In the genomic region with DNA sequence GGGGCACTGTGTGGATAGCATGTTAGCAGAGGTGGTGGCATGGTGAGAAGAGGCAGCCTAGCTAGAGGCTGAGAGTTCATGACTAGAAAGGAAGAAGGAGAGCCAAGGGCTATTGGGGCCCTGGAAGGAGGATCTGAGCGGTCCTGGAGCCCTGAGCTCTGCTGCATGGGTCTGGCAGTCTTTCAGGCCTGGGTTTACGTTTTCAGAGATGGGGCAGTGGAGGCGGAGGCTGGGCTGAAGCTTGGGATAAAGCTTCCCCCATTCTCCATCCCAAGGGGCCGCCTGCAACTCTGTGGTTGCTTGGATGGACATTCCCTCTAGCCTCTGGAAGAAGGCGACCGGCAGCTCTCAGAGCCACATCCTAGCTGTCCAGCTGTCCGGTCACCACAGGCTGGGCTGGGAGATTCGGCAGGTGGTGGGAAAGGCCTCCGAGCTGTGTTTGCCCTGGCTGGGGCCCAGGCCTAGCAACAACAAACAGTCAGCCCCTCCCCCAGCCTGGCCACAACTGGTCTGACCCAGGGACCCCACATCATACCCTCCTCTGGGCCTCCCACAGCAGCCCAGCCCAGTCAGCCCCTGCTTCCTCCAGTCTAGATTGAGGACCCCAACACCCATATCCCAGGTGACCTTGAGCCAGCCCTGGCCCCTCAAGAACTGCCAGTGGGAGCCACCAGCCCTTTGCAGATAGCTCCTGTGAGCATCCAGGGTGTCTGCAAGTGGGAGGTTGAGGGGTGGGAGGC, we compare ENCODE assay signal across 1 cellular context.
TF ChIP-seq lines count a peak whose summit lies in the region.

No MANE protein-coding gene starts in this region.

TF ChIP-seq in HepG2, 621 proteins besides CTCF, POLR2A, EP300 and RAD21 (continues in another document):
- TF ChIP-seq, protein P1, sequence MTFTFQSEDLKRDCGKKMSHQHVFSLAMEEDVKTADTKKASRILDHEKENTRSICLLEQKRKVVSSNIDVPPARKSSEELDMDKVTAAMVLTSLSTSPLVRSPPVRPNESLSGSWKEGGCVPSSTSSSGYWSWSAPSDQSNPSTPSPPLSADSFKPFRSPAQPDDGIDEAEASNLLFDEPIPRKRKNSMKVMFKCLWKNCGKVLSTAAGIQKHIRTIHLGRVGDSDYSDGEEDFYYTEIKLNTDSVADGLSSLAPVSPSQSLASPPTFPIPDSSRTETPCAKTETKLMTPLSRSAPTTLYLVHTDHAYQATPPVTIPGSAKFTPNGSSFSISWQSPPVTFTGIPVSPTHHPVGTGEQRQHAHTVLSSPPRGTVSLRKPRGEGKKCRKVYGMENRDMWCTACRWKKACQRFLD (CRISPR knock-in tag; IDR thresholded peaks at IDR 0.05; ENCODE audit: borderline replicate concordance): no peak; the same call in 1 of the 2 replicates
- TF ChIP-seq TAF1 (CRISPR knock-in tag; IDR thresholded peaks at IDR 0.05) (peak; percentile 79), SNRNP70 (IDR thresholded peaks at IDR 0.05; ENCODE audit: low read depth, low read length) (no peak), NFE2 (CRISPR knock-in tag; IDR thresholded peaks at IDR 0.05) (no peak), ATF7-NPFF (CRISPR knock-in tag; IDR thresholded peaks at IDR 0.05; ENCODE audit: low read depth) (peak; percentile 60; the same call in 1 of the 2 replicates), ZFP36 (IDR thresholded peaks at IDR 0.05; ENCODE audit: borderline replicate concordance, low read depth, low read length, partially characterized antibody) (no peak), ZNF678 (CRISPR knock-in tag; IDR thresholded peaks at IDR 0.05) (peak; percentile 32; the same call in 1 of the 2 replicates), NFATC3 (CRISPR knock-in tag; IDR thresholded peaks at IDR 0.05) (no peak), EZH2 (conservative IDR thresholded peaks at IDR 0.05; ENCODE audit: low read depth, low read length) (no peak), ZNF446 (CRISPR knock-in tag; IDR thresholded peaks at IDR 0.05) (no peak), GATAD1 (CRISPR knock-in tag; IDR thresholded peaks at IDR 0.05) (0 out of 2 replicates have a peak, but pooled peaks have one; percentile 23), NFKBIZ (CRISPR knock-in tag; IDR thresholded peaks at IDR 0.05) (0 out of 2 replicates have a peak, but pooled peaks have one; percentile 25), HOXA5 (CRISPR knock-in tag; IDR thresholded peaks at IDR 0.05) (no peak), ZNF720 (CRISPR knock-in tag; IDR thresholded peaks at IDR 0.05) (no peak), MIER2 (CRISPR knock-in tag; IDR thresholded peaks at IDR 0.05) (0 out of 2 replicates have a peak, but pooled peaks have one; percentile 41), ZSCAN25 (CRISPR knock-in tag; IDR thresholded peaks at IDR 0.05) (no peak), CHCHD3 (CRISPR knock-in tag; IDR thresholded peaks at IDR 0.05) (no peak), ZNF382 (CRISPR knock-in tag; IDR thresholded peaks at IDR 0.05; ENCODE audit: borderline replicate concordance) (no peak), MYNN (CRISPR knock-in tag; IDR thresholded peaks at IDR 0.05; ENCODE audit: low read depth) (no peak), ATRX (CRISPR knock-in tag; IDR thresholded peaks at IDR 0.05; ENCODE audit: borderline replicate concordance) (no peak), ZNF30 (CRISPR knock-in tag; IDR thresholded peaks at IDR 0.05) (no peak), MAFG (CRISPR knock-in tag; IDR thresholded peaks at IDR 0.05) (no peak), ELF1 (CRISPR knock-in tag; IDR thresholded peaks at IDR 0.05) (0 out of 2 replicates have a peak, but pooled peaks have one; percentile 10), ZNF326 (CRISPR knock-in tag; IDR thresholded peaks at IDR 0.05; ENCODE audit: borderline replicate concordance) (no peak), MED1 (CRISPR knock-in tag; IDR thresholded peaks at IDR 0.05) (peak; percentile 91), ZNF746 (CRISPR knock-in tag; IDR thresholded peaks at IDR 0.05) (peak; percentile 85; the same call in 1 of the 2 replicates), GZF1 (CRISPR knock-in tag; IDR thresholded peaks at IDR 0.05) (no peak), ZNF264 (CRISPR knock-in tag; IDR thresholded peaks at IDR 0.05) (no peak), BCL6 (CRISPR knock-in tag; IDR thresholded peaks at IDR 0.05) (peak; percentile 62), FOXP1 (IDR thresholded peaks at IDR 0.05) (no peak), FOXP1 (CRISPR knock-in tag; IDR thresholded peaks at IDR 0.05) (peak; percentile 90), MEF2D (CRISPR knock-in tag; IDR thresholded peaks at IDR 0.05) (peak; percentile 32; the same call in 1 of the 2 replicates), ZNF530 (CRISPR knock-in tag; IDR thresholded peaks at IDR 0.05; ENCODE audit: low read depth) (no peak), ZNF350 (CRISPR knock-in tag; IDR thresholded peaks at IDR 0.05; ENCODE audit: borderline replicate concordance, low read depth) (0 out of 2 replicates have a peak, but pooled peaks have one; percentile 8), GABPA (IDR thresholded peaks at IDR 0.05; ENCODE audit: low read depth, low read length) (no peak), GABPA (CRISPR knock-in tag; IDR thresholded peaks at IDR 0.05; ENCODE audit: low read depth) (no peak), IRX3 (CRISPR knock-in tag; IDR thresholded peaks at IDR 0.05; ENCODE audit: borderline replicate concordance, low read depth) (no peak), SP5 (CRISPR knock-in tag; IDR thresholded peaks at IDR 0.05; ENCODE audit: borderline replicate concordance, low read depth) (peak; percentile 88; the same call in 1 of the 2 replicates), SOX5 (CRISPR knock-in tag; IDR thresholded peaks at IDR 0.05; ENCODE audit: borderline replicate concordance) (peak; percentile 59; the same call in 1 of the 2 replicates), HES4 (CRISPR knock-in tag; IDR thresholded peaks at IDR 0.05; ENCODE audit: borderline replicate concordance) (peak; percentile 31; the same call in 1 of the 2 replicates), HDAC1 (CRISPR knock-in tag; IDR thresholded peaks at IDR 0.05) (peak; percentile 70), ZSCAN21 (CRISPR knock-in tag; IDR thresholded peaks at IDR 0.05; ENCODE audit: borderline replicate concordance) (peak; percentile 75; the same call in 1 of the 2 replicates), ZFP1 (CRISPR knock-in tag; IDR thresholded peaks at IDR 0.05) (no peak; the same call in 1 of the 2 replicates)
- TF ChIP-seq, protein P2, sequence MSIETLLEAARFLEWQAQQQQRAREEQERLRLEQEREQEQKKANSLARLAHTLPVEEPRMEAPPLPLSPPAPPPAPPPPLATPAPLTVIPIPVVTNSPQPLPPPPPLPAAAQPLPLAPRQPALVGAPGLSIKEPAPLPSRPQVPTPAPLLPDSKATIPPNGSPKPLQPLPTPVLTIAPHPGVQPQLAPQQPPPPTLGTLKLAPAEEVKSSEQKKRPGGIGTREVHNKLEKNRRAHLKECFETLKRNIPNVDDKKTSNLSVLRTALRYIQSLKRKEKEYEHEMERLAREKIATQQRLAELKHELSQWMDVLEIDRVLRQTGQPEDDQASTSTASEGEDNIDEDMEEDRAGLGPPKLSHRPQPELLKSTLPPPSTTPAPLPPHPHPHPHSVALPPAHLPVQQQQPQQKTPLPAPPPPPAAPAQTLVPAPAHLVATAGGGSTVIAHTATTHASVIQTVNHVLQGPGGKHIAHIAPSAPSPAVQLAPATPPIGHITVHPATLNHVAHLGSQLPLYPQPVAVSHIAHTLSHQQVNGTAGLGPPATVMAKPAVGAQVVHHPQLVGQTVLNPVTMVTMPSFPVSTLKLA (IDR thresholded peaks at IDR 0.05): no peak
- TF ChIP-seq, protein P3, sequence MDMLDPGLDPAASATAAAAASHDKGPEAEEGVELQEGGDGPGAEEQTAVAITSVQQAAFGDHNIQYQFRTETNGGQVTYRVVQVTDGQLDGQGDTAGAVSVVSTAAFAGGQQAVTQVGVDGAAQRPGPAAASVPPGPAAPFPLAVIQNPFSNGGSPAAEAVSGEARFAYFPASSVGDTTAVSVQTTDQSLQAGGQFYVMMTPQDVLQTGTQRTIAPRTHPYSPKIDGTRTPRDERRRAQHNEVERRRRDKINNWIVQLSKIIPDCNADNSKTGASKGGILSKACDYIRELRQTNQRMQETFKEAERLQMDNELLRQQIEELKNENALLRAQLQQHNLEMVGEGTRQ (IDR thresholded peaks at IDR 0.05; ENCODE audit: low read depth, low read length): no peak
- TF ChIP-seq, protein P3 (CRISPR knock-in tag; IDR thresholded peaks at IDR 0.05; ENCODE audit: borderline replicate concordance): no peak
- TF ChIP-seq, protein P4, sequence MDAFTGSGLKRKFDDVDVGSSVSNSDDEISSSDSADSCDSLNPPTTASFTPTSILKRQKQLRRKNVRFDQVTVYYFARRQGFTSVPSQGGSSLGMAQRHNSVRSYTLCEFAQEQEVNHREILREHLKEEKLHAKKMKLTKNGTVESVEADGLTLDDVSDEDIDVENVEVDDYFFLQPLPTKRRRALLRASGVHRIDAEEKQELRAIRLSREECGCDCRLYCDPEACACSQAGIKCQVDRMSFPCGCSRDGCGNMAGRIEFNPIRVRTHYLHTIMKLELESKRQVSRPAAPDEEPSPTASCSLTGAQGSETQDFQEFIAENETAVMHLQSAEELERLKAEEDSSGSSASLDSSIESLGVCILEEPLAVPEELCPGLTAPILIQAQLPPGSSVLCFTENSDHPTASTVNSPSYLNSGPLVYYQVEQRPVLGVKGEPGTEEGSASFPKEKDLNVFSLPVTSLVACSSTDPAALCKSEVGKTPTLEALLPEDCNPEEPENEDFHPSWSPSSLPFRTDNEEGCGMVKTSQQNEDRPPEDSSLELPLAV (CRISPR knock-in tag; conservative IDR thresholded peaks at IDR 0.05; ENCODE audit: low read depth): no peak
- TF ChIP-seq, protein P5, sequence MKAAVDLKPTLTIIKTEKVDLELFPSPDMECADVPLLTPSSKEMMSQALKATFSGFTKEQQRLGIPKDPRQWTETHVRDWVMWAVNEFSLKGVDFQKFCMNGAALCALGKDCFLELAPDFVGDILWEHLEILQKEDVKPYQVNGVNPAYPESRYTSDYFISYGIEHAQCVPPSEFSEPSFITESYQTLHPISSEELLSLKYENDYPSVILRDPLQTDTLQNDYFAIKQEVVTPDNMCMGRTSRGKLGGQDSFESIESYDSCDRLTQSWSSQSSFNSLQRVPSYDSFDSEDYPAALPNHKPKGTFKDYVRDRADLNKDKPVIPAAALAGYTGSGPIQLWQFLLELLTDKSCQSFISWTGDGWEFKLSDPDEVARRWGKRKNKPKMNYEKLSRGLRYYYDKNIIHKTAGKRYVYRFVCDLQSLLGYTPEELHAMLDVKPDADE (CRISPR knock-in tag; IDR thresholded peaks at IDR 0.05): no peak
- TF ChIP-seq, protein P6, sequence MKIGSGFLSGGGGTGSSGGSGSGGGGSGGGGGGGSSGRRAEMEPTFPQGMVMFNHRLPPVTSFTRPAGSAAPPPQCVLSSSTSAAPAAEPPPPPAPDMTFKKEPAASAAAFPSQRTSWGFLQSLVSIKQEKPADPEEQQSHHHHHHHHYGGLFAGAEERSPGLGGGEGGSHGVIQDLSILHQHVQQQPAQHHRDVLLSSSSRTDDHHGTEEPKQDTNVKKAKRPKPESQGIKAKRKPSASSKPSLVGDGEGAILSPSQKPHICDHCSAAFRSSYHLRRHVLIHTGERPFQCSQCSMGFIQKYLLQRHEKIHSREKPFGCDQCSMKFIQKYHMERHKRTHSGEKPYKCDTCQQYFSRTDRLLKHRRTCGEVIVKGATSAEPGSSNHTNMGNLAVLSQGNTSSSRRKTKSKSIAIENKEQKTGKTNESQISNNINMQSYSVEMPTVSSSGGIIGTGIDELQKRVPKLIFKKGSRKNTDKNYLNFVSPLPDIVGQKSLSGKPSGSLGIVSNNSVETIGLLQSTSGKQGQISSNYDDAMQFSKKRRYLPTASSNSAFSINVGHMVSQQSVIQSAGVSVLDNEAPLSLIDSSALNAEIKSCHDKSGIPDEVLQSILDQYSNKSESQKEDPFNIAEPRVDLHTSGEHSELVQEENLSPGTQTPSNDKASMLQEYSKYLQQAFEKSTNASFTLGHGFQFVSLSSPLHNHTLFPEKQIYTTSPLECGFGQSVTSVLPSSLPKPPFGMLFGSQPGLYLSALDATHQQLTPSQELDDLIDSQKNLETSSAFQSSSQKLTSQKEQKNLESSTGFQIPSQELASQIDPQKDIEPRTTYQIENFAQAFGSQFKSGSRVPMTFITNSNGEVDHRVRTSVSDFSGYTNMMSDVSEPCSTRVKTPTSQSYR (CRISPR knock-in tag; IDR thresholded peaks at IDR 0.05; ENCODE audit: borderline replicate concordance): peak; percentile 99
- TF ChIP-seq, protein P7, sequence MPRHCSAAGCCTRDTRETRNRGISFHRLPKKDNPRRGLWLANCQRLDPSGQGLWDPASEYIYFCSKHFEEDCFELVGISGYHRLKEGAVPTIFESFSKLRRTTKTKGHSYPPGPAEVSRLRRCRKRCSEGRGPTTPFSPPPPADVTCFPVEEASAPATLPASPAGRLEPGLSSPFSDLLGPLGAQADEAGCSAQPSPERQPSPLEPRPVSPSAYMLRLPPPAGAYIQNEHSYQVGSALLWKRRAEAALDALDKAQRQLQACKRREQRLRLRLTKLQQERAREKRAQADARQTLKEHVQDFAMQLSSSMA (CRISPR knock-in tag; IDR thresholded peaks at IDR 0.05): no peak
- TF ChIP-seq, protein P8, sequence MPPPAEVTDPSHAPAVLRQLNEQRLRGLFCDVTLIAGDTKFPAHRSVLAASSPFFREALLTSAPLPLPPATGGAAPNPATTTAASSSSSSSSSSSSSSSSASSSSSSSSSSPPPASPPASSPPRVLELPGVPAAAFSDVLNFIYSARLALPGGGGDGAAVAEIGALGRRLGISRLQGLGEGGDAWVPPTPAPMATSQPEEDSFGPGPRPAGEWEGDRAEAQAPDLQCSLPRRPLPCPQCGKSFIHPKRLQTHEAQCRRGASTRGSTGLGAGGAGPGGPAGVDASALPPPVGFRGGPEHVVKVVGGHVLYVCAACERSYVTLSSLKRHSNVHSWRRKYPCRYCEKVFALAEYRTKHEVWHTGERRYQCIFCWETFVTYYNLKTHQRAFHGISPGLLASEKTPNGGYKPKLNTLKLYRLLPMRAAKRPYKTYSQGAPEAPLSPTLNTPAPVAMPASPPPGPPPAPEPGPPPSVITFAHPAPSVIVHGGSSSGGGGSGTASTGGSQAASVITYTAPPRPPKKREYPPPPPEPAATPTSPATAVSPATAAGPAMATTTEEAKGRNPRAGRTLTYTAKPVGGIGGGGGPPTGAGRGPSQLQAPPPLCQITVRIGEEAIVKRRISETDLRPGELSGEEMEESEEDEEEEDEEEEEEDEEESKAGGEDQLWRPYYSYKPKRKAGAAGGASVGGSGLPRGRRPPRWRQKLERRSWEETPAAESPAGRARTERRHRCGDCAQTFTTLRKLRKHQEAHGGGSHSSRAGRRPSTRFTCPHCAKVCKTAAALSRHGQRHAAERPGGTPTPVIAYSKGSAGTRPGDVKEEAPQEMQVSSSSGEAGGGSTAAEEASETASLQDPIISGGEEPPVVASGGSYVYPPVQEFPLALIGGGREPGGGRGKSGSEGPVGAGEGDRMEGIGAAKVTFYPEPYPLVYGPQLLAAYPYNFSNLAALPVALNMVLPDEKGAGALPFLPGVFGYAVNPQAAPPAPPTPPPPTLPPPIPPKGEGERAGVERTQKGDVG (CRISPR knock-in tag; IDR thresholded peaks at IDR 0.05; ENCODE audit: borderline replicate concordance): no peak
